ENCODE assay signal across 14 cellular contexts in the genomic region with DNA sequence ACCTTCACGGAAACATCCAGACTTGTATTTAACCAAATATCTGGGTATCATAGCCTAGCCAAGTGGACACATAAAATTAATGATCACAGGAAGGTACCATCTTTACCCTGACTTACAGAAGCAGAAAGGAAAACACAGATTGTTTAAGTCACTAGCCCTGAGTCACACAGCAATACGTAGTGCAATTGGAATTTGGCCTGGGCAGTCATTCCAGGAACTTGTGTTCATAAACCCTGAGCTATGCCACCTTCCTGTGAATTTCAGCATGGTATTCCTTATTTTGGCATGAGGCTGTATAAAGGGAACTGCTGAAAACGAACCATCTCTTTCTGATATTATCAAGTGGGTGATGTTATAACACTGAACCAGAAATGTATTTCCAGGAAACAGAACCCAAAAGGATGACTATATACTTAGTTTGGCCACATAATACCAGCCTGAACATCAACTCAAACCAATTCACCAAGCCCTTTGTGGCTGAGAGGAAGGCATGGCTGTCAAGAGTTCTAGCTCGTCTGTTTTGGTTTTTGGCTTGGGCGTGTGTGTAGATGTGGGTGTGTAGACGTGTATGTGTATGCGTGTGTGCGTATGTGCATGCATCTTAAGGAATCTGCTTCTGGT.
DNase-seq lines count a peak whose midpoint lies in the region; ATAC-seq and TF ChIP-seq lines count a peak whose summit lies in the region.
"Had no signal": no experiment of that assay in that cellular context is flagged by ENCODE, and none has a peak within 500 bp of the region (broad histone marks: within the 10 kb centered on the region; RNA-seq: fewer than 3 reads in every experiment).

No MANE protein-coding gene starts in this region.

- H3K36me3 ChIP-seq in ascending aorta, result no peaks in the 10 kb centered on the region
- H3K36me3 ChIP-seq: breast epithelium had no signal

- no peak for TF ChIP-seq CTCF in ascending aorta (IDR thresholded peaks at IDR 0.05)

- ATAC-seq in stimulated activated effector memory CD8-positive, alpha-beta T cell treated with anti-CD3 and anti-CD28 coated beads, Interleukin-12 subunit alpha, Interleukin-12 subunit beta, amount 100 ng/mL, for 72 hours, result peak; percentile 89

- peaks cover 4% of the 10 kb centered on the region for H3K36me3 Mint-ChIP-seq in stimulated activated effector memory CD8-positive, alpha-beta T cell treated with anti-CD3 and anti-CD28 coated beads, Interleukin-12 subunit alpha, Interleukin-12 subunit beta, amount 100 ng/mL, for 72 hours

- no peaks in the 10 kb centered on the region for H3K9me3 ChIP-seq in ascending aorta
- H3K9me3 ChIP-seq: breast epithelium had no signal

- no peak overlapping the region for H3K27ac Mint-ChIP-seq in stimulated activated effector memory CD8-positive, alpha-beta T cell treated with anti-CD3 and anti-CD28 coated beads, Interleukin-12 subunit alpha, Interleukin-12 subunit beta, amount 100 ng/mL, for 72 hours
- H3K27ac Mint-ChIP-seq: natural killer cell treated with Interleukin-12 subunit alpha and Interleukin-12 subunit beta and Interleukin-15 and Interleukin-18, amount 100 ng/mL, for 72 hours had no signal

- no peaks in the 10 kb centered on the region for H3K27me3 ChIP-seq in ascending aorta
- H3K27me3 ChIP-seq: breast epithelium had no signal

- intact Hi-C loops in ascending aorta (cut with DNase I), result loop anchor here (2.0 kb wide), 1 partner anchor 20 kb away; no protein-coding TSS in a partner anchor

- H3K4me1 ChIP-seq in ascending aorta, result peaks cover 0 to 26% of the 10 kb centered on the region in 2 donors
- H3K4me1 ChIP-seq: breast epithelium had no signal

- H3K4me3 Mint-ChIP-seq in stimulated activated effector memory CD8-positive, alpha-beta T cell treated with anti-CD3 and anti-CD28 coated beads, Interleukin-12 subunit alpha, Interleukin-12 subunit beta, amount 100 ng/mL, for 72 hours, result no peak overlapping the region
- H3K4me3 Mint-ChIP-seq: natural killer cell treated with Interleukin-12 subunit alpha and Interleukin-12 subunit beta and Interleukin-15 and Interleukin-18, amount 100 ng/mL, for 72 hours had no signal

- H3K4me1 Mint-ChIP-seq in stimulated activated effector memory CD8-positive, alpha-beta T cell treated with anti-CD3 and anti-CD28 coated beads, Interleukin-12 subunit alpha, Interleukin-12 subunit beta, amount 100 ng/mL, for 72 hours, result peaks cover 53% of the 10 kb centered on the region

- peaks cover 6% of the 10 kb centered on the region for H3K9me3 Mint-ChIP-seq in stimulated activated effector memory CD8-positive, alpha-beta T cell treated with anti-CD3 and anti-CD28 coated beads, Interleukin-12 subunit alpha, Interleukin-12 subunit beta, amount 100 ng/mL, for 72 hours

- peak overlapping the region; percentile 55 to 66 for H3K27ac ChIP-seq in ascending aorta
- H3K27ac ChIP-seq: SK-N-MC had no signal

- no peak overlapping the region for H3K4me3 ChIP-seq in ascending aorta
- H3K4me3 ChIP-seq: breast epithelium, SK-N-MC had no signal

- DNase-seq in HK-2 (ENCODE audit: unreplicated experiment) (peak; percentile 8), ascending aorta (ENCODE audit: low spot score in 2 of 2) (peak in 1 of 2 donors; percentile 87), hepatic stellate cell (ENCODE audit: low spot score) (peak; percentile 57), SKM-1 treated with dmso at 0.1 percent for 144 hours (lab: John Stamatoyannopoulos, UW; ENCODE audit: unreplicated experiment) (no peak), OCI-M2 (lab: John Stamatoyannopoulos, UW; ENCODE audit: unreplicated experiment) (no peak), HCEC 1CT (no peak)
- no peak for DNase-seq in stimulated activated effector memory CD8-positive, alpha-beta T cell treated with anti-CD3 and anti-CD28 coated beads, Interleukin-12 subunit alpha, Interleukin-12 subunit beta, amount 100 ng/mL, for 72 hours (ENCODE audit: low spot score in 2 of 2)
- no peak for DNase-seq in stimulated activated CD4-positive, alpha-beta T cell treated with anti-CD3 and anti-CD28 coated beads, Interleukin-12 subunit alpha, Interleukin-12 subunit beta, amount 100 ng/mL, for 4 hours
- DNase-seq: hypothalamus; NCI-H2171; stimulated activated CD4-positive, alpha-beta T cell treated with anti-CD3 and anti-CD28 coated beads, Interleukin-4, amount 100 ng/mL, for 24 hours had no signal

Comparison
In these comparisons a context has a peak if more than half of its experiments do, and no peak if none do; other contexts are left out.
1. DNase-seq: peak in HK-2 (single experiment) and hepatic stellate cell (single experiment); none in stimulated activated effector memory CD8-positive, alpha-beta T cell treated with anti-CD3 and anti-CD28 coated beads, Interleukin-12 subunit alpha, Interleukin-12 subunit beta, amount 100 ng/mL, for 72 hours (0 of 2), SKM-1 treated with dmso at 0.1 percent for 144 hours (single experiment), OCI-M2 (single experiment), HCEC 1CT (single experiment) and stimulated activated CD4-positive, alpha-beta T cell treated with anti-CD3 and anti-CD28 coated beads, Interleukin-12 subunit alpha, Interleukin-12 subunit beta, amount 100 ng/mL, for 4 hours (single experiment).